In the genomic region with DNA sequence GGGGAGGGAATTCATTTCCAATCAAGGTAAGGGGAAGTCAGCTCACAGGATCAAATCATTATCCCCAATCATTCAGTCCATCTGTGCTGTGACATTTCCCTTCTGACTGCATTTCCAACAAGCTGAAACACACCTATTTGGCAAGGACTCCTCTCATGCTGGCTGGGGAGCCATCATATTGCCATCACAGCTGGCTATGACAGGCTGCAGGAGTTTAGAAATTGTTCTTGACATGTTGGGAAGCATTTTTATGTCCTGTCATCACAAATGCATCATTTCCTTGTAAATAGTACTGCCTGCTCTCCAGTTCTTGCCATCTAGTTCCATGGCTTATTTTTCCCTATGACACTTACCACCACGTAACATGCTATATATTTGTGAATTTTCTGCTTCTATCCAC, we compare ENCODE assay signal across 1 cellular context.
TF ChIP-seq lines count a peak whose summit lies in the region.

No MANE protein-coding gene starts in this region.

TF ChIP-seq in HepG2, 621 proteins besides CTCF, POLR2A, EP300 and RAD21 (continued from another document):
- TF ChIP-seq, protein P1, sequence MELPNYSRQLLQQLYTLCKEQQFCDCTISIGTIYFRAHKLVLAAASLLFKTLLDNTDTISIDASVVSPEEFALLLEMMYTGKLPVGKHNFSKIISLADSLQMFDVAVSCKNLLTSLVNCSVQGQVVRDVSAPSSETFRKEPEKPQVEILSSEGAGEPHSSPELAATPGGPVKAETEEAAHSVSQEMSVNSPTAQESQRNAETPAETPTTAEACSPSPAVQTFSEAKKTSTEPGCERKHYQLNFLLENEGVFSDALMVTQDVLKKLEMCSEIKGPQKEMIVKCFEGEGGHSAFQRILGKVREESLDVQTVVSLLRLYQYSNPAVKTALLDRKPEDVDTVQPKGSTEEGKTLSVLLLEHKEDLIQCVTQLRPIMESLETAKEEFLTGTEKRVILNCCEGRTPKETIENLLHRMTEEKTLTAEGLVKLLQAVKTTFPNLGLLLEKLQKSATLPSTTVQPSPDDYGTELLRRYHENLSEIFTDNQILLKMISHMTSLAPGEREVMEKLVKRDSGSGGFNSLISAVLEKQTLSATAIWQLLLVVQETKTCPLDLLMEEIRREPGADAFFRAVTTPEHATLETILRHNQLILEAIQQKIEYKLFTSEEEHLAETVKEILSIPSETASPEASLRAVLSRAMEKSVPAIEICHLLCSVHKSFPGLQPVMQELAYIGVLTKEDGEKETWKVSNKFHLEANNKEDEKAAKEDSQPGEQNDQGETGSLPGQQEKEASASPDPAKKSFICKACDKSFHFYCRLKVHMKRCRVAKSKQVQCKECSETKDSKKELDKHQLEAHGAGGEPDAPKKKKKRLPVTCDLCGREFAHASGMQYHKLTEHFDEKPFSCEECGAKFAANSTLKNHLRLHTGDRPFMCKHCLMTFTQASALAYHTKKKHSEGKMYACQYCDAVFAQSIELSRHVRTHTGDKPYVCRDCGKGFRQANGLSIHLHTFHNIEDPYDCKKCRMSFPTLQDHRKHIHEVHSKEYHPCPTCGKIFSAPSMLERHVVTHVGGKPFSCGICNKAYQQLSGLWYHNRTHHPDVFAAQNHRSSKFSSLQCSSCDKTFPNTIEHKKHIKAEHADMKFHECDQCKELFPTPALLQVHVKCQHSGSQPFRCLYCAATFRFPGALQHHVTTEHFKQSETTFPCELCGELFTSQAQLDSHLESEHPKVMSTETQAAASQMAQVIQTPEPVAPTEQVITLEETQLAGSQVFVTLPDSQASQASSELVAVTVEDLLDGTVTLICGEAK (IDR thresholded peaks at IDR 0.05), result no peak
- TF ChIP-seq, protein P1 (CRISPR knock-in tag; IDR thresholded peaks at IDR 0.05), result no peak
- TF ChIP-seq, protein P2, sequence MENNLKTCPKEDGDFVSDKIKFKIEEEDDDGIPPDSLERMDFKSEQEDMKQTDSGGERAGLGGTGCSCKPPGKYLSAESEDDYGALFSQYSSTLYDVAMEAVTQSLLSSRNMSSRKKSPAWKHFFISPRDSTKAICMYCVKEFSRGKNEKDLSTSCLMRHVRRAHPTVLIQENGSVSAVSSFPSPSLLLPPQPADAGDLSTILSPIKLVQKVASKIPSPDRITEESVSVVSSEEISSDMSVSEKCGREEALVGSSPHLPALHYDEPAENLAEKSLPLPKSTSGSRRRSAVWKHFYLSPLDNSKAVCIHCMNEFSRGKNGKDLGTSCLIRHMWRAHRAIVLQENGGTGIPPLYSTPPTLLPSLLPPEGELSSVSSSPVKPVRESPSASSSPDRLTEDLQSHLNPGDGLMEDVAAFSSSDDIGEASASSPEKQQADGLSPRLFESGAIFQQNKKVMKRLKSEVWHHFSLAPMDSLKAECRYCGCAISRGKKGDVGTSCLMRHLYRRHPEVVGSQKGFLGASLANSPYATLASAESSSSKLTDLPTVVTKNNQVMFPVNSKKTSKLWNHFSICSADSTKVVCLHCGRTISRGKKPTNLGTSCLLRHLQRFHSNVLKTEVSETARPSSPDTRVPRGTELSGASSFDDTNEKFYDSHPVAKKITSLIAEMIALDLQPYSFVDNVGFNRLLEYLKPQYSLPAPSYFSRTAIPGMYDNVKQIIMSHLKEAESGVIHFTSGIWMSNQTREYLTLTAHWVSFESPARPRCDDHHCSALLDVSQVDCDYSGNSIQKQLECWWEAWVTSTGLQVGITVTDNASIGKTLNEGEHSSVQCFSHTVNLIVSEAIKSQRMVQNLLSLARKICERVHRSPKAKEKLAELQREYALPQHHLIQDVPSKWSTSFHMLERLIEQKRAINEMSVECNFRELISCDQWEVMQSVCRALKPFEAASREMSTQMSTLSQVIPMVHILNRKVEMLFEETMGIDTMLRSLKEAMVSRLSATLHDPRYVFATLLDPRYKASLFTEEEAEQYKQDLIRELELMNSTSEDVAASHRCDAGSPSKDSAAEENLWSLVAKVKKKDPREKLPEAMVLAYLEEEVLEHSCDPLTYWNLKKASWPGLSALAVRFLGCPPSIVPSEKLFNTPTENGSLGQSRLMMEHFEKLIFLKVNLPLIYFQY (CRISPR knock-in tag; IDR thresholded peaks at IDR 0.05; ENCODE audit: borderline replicate concordance), result no peak
- TF ChIP-seq ZBTB21 (CRISPR knock-in tag; IDR thresholded peaks at IDR 0.05) (no peak), ZNF609 (CRISPR knock-in tag; IDR thresholded peaks at IDR 0.05; ENCODE audit: borderline replicate concordance) (no peak), MAFK (conservative IDR thresholded peaks at IDR 0.05 in 1 of 2, IDR thresholded peaks at IDR 0.05 in 1 of 2; ENCODE audit: low read length in 2 of 2) (peak; percentile 67 to 77), ZNF264 (CRISPR knock-in tag; IDR thresholded peaks at IDR 0.05) (no peak), ZNF567 (CRISPR knock-in tag; IDR thresholded peaks at IDR 0.05; ENCODE audit: borderline replicate concordance) (no peak), MAFF (IDR thresholded peaks at IDR 0.05; ENCODE audit: low read depth, low read length) (peak; percentile 66)
- TF ChIP-seq, protein P3, sequence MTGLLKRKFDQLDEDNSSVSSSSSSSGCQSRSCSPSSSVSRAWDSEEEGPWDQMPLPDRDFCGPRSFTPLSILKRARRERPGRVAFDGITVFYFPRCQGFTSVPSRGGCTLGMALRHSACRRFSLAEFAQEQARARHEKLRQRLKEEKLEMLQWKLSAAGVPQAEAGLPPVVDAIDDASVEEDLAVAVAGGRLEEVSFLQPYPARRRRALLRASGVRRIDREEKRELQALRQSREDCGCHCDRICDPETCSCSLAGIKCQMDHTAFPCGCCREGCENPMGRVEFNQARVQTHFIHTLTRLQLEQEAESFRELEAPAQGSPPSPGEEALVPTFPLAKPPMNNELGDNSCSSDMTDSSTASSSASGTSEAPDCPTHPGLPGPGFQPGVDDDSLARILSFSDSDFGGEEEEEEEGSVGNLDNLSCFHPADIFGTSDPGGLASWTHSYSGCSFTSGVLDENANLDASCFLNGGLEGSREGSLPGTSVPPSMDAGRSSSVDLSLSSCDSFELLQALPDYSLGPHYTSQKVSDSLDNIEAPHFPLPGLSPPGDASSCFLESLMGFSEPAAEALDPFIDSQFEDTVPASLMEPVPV (CRISPR knock-in tag; IDR thresholded peaks at IDR 0.05), result no peak
